In the genomic region with DNA sequence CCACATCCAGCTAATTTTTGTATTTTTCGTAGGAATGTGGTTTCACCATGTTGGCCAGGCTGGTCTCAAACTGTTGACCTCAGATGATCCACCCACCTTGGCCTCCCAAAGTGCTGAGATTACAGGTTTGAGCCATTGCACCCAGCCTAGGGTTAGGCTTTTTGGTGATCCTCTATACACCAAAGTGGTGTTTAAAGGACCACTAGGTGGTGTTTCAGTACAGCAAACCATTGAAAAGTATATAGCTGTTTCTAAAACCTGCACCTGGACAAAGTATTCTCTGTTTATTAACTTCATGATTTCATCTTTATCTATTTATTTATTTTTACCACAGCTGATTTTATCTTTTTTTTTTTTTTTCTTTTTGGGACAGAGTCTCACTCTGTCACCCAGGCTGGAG, we compare ENCODE assay signal across 1 cellular context.
TF ChIP-seq lines count a peak whose summit lies in the region.

No MANE protein-coding gene starts in this region.

TF ChIP-seq in WTC11, 78 proteins besides CTCF, POLR2A, EP300 and RAD21 (continued from another document):
- TF ChIP-seq, protein P1, sequence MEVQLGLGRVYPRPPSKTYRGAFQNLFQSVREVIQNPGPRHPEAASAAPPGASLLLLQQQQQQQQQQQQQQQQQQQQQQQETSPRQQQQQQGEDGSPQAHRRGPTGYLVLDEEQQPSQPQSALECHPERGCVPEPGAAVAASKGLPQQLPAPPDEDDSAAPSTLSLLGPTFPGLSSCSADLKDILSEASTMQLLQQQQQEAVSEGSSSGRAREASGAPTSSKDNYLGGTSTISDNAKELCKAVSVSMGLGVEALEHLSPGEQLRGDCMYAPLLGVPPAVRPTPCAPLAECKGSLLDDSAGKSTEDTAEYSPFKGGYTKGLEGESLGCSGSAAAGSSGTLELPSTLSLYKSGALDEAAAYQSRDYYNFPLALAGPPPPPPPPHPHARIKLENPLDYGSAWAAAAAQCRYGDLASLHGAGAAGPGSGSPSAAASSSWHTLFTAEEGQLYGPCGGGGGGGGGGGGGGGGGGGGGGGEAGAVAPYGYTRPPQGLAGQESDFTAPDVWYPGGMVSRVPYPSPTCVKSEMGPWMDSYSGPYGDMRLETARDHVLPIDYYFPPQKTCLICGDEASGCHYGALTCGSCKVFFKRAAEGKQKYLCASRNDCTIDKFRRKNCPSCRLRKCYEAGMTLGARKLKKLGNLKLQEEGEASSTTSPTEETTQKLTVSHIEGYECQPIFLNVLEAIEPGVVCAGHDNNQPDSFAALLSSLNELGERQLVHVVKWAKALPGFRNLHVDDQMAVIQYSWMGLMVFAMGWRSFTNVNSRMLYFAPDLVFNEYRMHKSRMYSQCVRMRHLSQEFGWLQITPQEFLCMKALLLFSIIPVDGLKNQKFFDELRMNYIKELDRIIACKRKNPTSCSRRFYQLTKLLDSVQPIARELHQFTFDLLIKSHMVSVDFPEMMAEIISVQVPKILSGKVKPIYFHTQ (CRISPR knock-in tag; IDR thresholded peaks at IDR 0.05) = no peak
- TF ChIP-seq, protein P2, sequence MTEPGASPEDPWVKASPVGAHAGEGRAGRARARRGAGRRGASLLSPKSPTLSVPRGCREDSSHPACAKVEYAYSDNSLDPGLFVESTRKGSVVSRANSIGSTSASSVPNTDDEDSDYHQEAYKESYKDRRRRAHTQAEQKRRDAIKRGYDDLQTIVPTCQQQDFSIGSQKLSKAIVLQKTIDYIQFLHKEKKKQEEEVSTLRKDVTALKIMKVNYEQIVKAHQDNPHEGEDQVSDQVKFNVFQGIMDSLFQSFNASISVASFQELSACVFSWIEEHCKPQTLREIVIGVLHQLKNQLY (CRISPR knock-in tag; IDR thresholded peaks at IDR 0.05) = no peak
TF ChIP-seq in WTC11: peak in this region for 0.
